In genomic region chr9:34133436-34133949, GRCh38 we compare ENCODE assay signal across 30 cellular contexts.
"Had no signal": no experiment of that assay in that cellular context is flagged by ENCODE, and none has a peak within 500 bp of the region (broad histone marks: within the 10 kb centered on the region; RNA-seq: fewer than 3 reads in every experiment).

No MANE protein-coding gene starts in this region.

- DNase-seq: activated B cell treated with CpG ODN at 0.5 μM for 24 hours; activated CD4-positive, alpha-beta T cell treated with anti-CD3 and anti-CD28 coated beads for 48 hours; activated CD4-positive, alpha-beta T cell treated with anti-CD3 and anti-CD28 coated beads, Interleukin-2, amount 50 U/mL, for 1 hour; activated CD4-positive, alpha-beta T cell treated with anti-CD3 and anti-CD28 coated beads, Interleukin-2, amount 50 U/mL, for 48 hours; activated CD8-positive, alpha-beta memory T cell treated with anti-CD3 and anti-CD28 coated beads for 24 hours; activated CD8-positive, alpha-beta T cell treated with anti-CD3 and anti-CD28 coated beads for 36 hours; activated gamma-delta T cell; activated naive CD4-positive, alpha-beta T cell; activated naive CD4-positive, alpha-beta T cell treated with anti-CD3 and anti-CD28 coated beads, Interleukin-2, amount 10 ng/mL, durations not matched to agents 7 days and 5 days; activated T-cell treated with anti-CD3 and anti-CD28 coated beads, Interleukin-2, amount 50 U/mL, for 72 hours; adrenal gland; amygdala; aorta; body of pancreas; caudate nucleus; cortex of kidney; dermis blood vessel endothelial cell; effector CD4-positive, alpha-beta T cell; effector memory CD8-positive, alpha-beta T cell; esophagus squamous epithelium; foreskin melanocyte; heart right ventricle; T-helper 1 cell; T-helper 17 cell; T1000; WERI-Rb-1 had no signal

- H3K36me3 ChIP-seq: adrenal gland, esophagus squamous epithelium, gastroesophageal sphincter, heart right ventricle, WERI-Rb-1 had no signal

- ATAC-seq: activated CD4-positive, CD25-positive, alpha-beta regulatory T cell treated with anti-CD3 and anti-CD28 coated beads, Interleukin-2, amount 50 U/mL, for 24 hours; activated CD8-positive, alpha-beta T cell treated with anti-CD3 and anti-CD28 coated beads for 36 hours; activated naive CD4-positive, alpha-beta T cell treated with anti-CD3 and anti-CD28 coated beads, Interleukin-2, amount 50 U/mL, for 72 hours; activated T-cell treated with anti-CD3 and anti-CD28 coated beads, Interleukin-2, amount 50 U/mL, for 72 hours; body of pancreas; effector memory CD8-positive, alpha-beta T cell; gastroesophageal sphincter; heart right ventricle; T-helper 17 cell had no signal

- H3K4me3 Mint-ChIP-seq: activated B cell treated with CpG ODN at 0.5 μM for 24 hours; activated CD8-positive, alpha-beta T cell treated with anti-CD3 and anti-CD28 coated beads for 36 hours; activated naive CD4-positive, alpha-beta T cell treated with anti-CD3 and anti-CD28 coated beads, Interleukin-2, amount 10 ng/mL, durations not matched to agents 7 days and 5 days; activated T-cell treated with anti-CD3 and anti-CD28 coated beads, Interleukin-2, amount 50 U/mL, for 72 hours; effector memory CD8-positive, alpha-beta T cell; T-helper 17 cell; T-helper 2 cell treated with Interferon-gamma antibody and Interleukin-4, amounts not matched to agents 5 μg/mL and 100 μg/mL, for 36 hours had no signal

- H3K4me1 ChIP-seq: body of pancreas, esophagus squamous epithelium, gastroesophageal sphincter, heart right ventricle had no signal

- H3K4me3 ChIP-seq: adrenal gland, body of pancreas, esophagus squamous epithelium, gastroesophageal sphincter, heart right ventricle had no signal

- H3K9me3 ChIP-seq: adrenal gland, body of pancreas, esophagus squamous epithelium, gastroesophageal sphincter, heart right ventricle had no signal

- H3K36me3 Mint-ChIP-seq: activated naive CD4-positive, alpha-beta T cell treated with anti-CD3 and anti-CD28 coated beads, Interleukin-2, amount 10 ng/mL, durations not matched to agents 7 days and 5 days; activated naive CD4-positive, alpha-beta T cell treated with anti-CD3 and anti-CD28 coated beads, Interleukin-2, amount 50 U/mL, for 72 hours had no signal

- H3K27me3 Mint-ChIP-seq: activated CD8-positive, alpha-beta T cell treated with anti-CD3 and anti-CD28 coated beads for 36 hours; activated naive CD4-positive, alpha-beta T cell treated with anti-CD3 and anti-CD28 coated beads, Interleukin-2, amount 10 ng/mL, durations not matched to agents 7 days and 5 days; effector memory CD8-positive, alpha-beta T cell; T-helper 17 cell had no signal

- H3K27ac ChIP-seq: body of pancreas, esophagus squamous epithelium, gastroesophageal sphincter, heart right ventricle, WERI-Rb-1 had no signal

- H3K9me3 Mint-ChIP-seq: activated CD8-positive, alpha-beta T cell treated with anti-CD3 and anti-CD28 coated beads for 36 hours; activated naive CD4-positive, alpha-beta T cell treated with anti-CD3 and anti-CD28 coated beads, Interleukin-2, amount 10 ng/mL, durations not matched to agents 7 days and 5 days; activated naive CD4-positive, alpha-beta T cell treated with anti-CD3 and anti-CD28 coated beads, Interleukin-2, amount 50 U/mL, for 72 hours; activated T-cell treated with anti-CD3 and anti-CD28 coated beads, Interleukin-2, amount 50 U/mL, for 72 hours; effector memory CD8-positive, alpha-beta T cell; T-helper 2 cell treated with Interferon-gamma antibody and Interleukin-4, amounts not matched to agents 5 μg/mL and 100 μg/mL, for 36 hours had no signal

- H3K27ac Mint-ChIP-seq: activated CD8-positive, alpha-beta T cell treated with anti-CD3 and anti-CD28 coated beads for 36 hours; activated naive CD4-positive, alpha-beta T cell treated with anti-CD3 and anti-CD28 coated beads, Interleukin-2, amount 10 ng/mL, durations not matched to agents 7 days and 5 days; activated naive CD4-positive, alpha-beta T cell treated with anti-CD3 and anti-CD28 coated beads, Interleukin-2, amount 50 U/mL, for 72 hours; activated T-cell treated with anti-CD3 and anti-CD28 coated beads, Interleukin-2, amount 50 U/mL, for 72 hours; effector memory CD8-positive, alpha-beta T cell; T-helper 17 cell; T-helper 2 cell treated with Interferon-gamma antibody and Interleukin-4, amounts not matched to agents 5 μg/mL and 100 μg/mL, for 36 hours had no signal

- H3K4me1 Mint-ChIP-seq: activated naive CD4-positive, alpha-beta T cell treated with anti-CD3 and anti-CD28 coated beads, Interleukin-2, amount 10 ng/mL, durations not matched to agents 7 days and 5 days; T-helper 17 cell had no signal

- H3K27me3 ChIP-seq: adrenal gland, body of pancreas, esophagus squamous epithelium, gastroesophageal sphincter, heart right ventricle had no signal
